8 cellular contexts compared by ENCODE assay signal in genomic region chr13:31742102-31742695, GRCh38. TPM values are rescaled to one million over a fixed set of nuclear protein-coding genes. Genes with fewer than 3 reads are reported as not detected.
A peak's percentile ranks its signal among the peaks of the same experiment; 100 is the strongest.
DNase-seq lines count a peak whose midpoint lies in the region; ATAC-seq and TF ChIP-seq lines count a peak whose summit lies in the region.

No MANE protein-coding gene starts in this region.

- no peaks in the 10 kb centered on the region for H3K9me3 Mint-ChIP-seq in activated CD4-positive, alpha-beta memory T cell treated with anti-CD3 and anti-CD28 coated beads for 36 hours
- no peaks in the 10 kb centered on the region for H3K9me3 Mint-ChIP-seq in effector memory CD8-positive, alpha-beta T cell

- no peaks in the 10 kb centered on the region for H3K36me3 Mint-ChIP-seq in activated CD4-positive, alpha-beta memory T cell treated with anti-CD3 and anti-CD28 coated beads for 36 hours
- no peaks in the 10 kb centered on the region for H3K36me3 Mint-ChIP-seq in effector memory CD8-positive, alpha-beta T cell (ENCODE audit: insufficient read depth)

- ATAC-seq in GM18517 (IDR thresholded peaks at IDR 0.05; ENCODE audit: unreplicated experiment): peak; percentile 85
- ATAC-seq in HG03066 (IDR thresholded peaks at IDR 0.05; ENCODE audit: low read depth, unreplicated experiment): peak; percentile 90
- ATAC-seq in effector memory CD8-positive, alpha-beta T cell (replicated peaks): peak; percentile 92

- CTCF ChIA-PET in activated CD4-positive, alpha-beta memory T cell treated with anti-CD3 and anti-CD28 coated beads for 36 hours (lab: Charles Lee): interaction anchor here (1.3 to 2.0 kb wide), 3 partner anchors 308 to 313 kb away, joined by 7 to 11 read pairs (median 7); no protein-coding TSS in a partner anchor

- no peak overlapping the region for H3K27ac Mint-ChIP-seq in activated CD4-positive, alpha-beta memory T cell treated with anti-CD3 and anti-CD28 coated beads for 36 hours
- peak overlapping the region in 1 of 2 donors; percentile 7 for H3K27ac Mint-ChIP-seq in effector memory CD8-positive, alpha-beta T cell

- intact Hi-C loops in activated CD4-positive, alpha-beta memory T cell treated with anti-CD3 and anti-CD28 coated beads for 36 hours (cut with micrococcal nuclease): loop anchor here (1.0 to 10.0 kb wide), 3 partner anchors 311 to 542 kb away; no protein-coding TSS in a partner anchor

- H3K4me1 Mint-ChIP-seq in activated CD4-positive, alpha-beta memory T cell treated with anti-CD3 and anti-CD28 coated beads for 36 hours (ENCODE audit: low read depth): peaks cover 4% of the 10 kb centered on the region
- peaks cover 2 to 3% of the 10 kb centered on the region in 2 donors for H3K4me1 Mint-ChIP-seq in effector memory CD8-positive, alpha-beta T cell (ENCODE audit: low read depth in 2 of 2)

- POLR2A ChIA-PET in activated CD4-positive, alpha-beta memory T cell treated with anti-CD3 and anti-CD28 coated beads for 36 hours (lab: Charles Lee): no interaction called here

- H3K4me3 Mint-ChIP-seq in activated CD4-positive, alpha-beta memory T cell treated with anti-CD3 and anti-CD28 coated beads for 36 hours: no peak overlapping the region
- H3K4me3 Mint-ChIP-seq in effector memory CD8-positive, alpha-beta T cell: peak overlapping the region in 1 of 2 donors; percentile 40

- TF ChIP-seq CTCF in AG09309 (IDR thresholded peaks at IDR 0.05; ENCODE audit: control insufficient read depth, insufficient read depth, low read depth, low read length, missing control alignments): peak; percentile 96

- no peak overlapping the region for H3K4me3 ChIP-seq in AG09309 (ENCODE audit: control insufficient read depth, low read depth, low read length)

- DNase-seq in AG09309 (ENCODE audit: low read depth): peak; percentile 49
- peak; percentile 12 for DNase-seq in NCI-H446 treated with DMSO at 0.1 percent for 48 hours (lab: John Stamatoyannopoulos, UW)
- DNase-seq in activated CD4-positive, alpha-beta memory T cell treated with anti-CD3 and anti-CD28 coated beads for 36 hours: peak; percentile 70
- peak; percentile 41 to 64 (median 61) for DNase-seq in effector memory CD8-positive, alpha-beta T cell
- peak; percentile 60 for DNase-seq in midbrain (lab: John Stamatoyannopoulos, UW)
- DNase-seq in stimulated activated CD8-positive, alpha-beta memory T cell treated with anti-CD3 and anti-CD28 coated beads, Interleukin-2, amount 100 ng/mL, for 48 hours (ENCODE audit: low read depth in 2 of 2): peak; percentile 16 to 42

- peaks cover 6% of the 10 kb centered on the region for H3K27me3 Mint-ChIP-seq in activated CD4-positive, alpha-beta memory T cell treated with anti-CD3 and anti-CD28 coated beads for 36 hours
- H3K27me3 Mint-ChIP-seq in effector memory CD8-positive, alpha-beta T cell: peaks cover 14 to 15% of the 10 kb centered on the region in 2 donors

RNA-seq across cellular contexts. Expression of gene RXFP2, which starts 2.9 kb away (rescaled TPM):
- not detected for total RNA-seq in activated CD4-positive, alpha-beta memory T cell treated with anti-CD3 and anti-CD28 coated beads for 36 hours

Comparison
In these comparisons a context has a peak if more than half of its experiments do, and no peak if none do; other contexts are left out.
1. DNase-seq: peak in every context shown above with its lines; median percentile 70 in activated CD4-positive, alpha-beta memory T cell treated with anti-CD3 and anti-CD28 coated beads for 36 hours; 61 in effector memory CD8-positive, alpha-beta T cell; 60 in midbrain; 49 in AG09309; 29 in stimulated activated CD8-positive, alpha-beta memory T cell treated with anti-CD3 and anti-CD28 coated beads, Interleukin-2, amount 100 ng/mL, for 48 hours; 12 in NCI-H446 treated with DMSO at 0.1 percent for 48 hours.